ENCODE assay signal across 27 cellular contexts in genomic region chr1:226563666-226564065, GRCh38. TPM values are rescaled to one million over a fixed set of nuclear protein-coding genes. Genes with fewer than 3 reads are reported as not detected.
DNase-seq lines count a peak whose midpoint lies in the region; TF ChIP-seq lines count a peak whose summit lies in the region.
"Had no signal": no experiment of that assay in that cellular context is flagged by ENCODE, and none has a peak within 500 bp of the region (broad histone marks: within the 10 kb centered on the region; RNA-seq: fewer than 3 reads in every experiment).

No MANE protein-coding gene starts in this region.

- no peaks in the 10 kb centered on the region for H3K27me3 ChIP-seq in tibial artery
- H3K27me3 ChIP-seq in ascending aorta: no peaks in the 10 kb centered on the region

- no peaks in the 10 kb centered on the region for H3K9me3 ChIP-seq in tibial artery
- no peaks in the 10 kb centered on the region for H3K9me3 ChIP-seq in ascending aorta
- H3K9me3 ChIP-seq: HAP-1, SJSA1 had no signal

- H3K36me3 ChIP-seq in tibial artery (no peaks in the 10 kb centered on the region), ascending aorta (no peaks in the 10 kb centered on the region)
- H3K36me3 ChIP-seq: HAP-1, SJSA1 had no signal

- no peaks in the 10 kb centered on the region for H3K27me3 Mint-ChIP-seq in activated naive CD4-positive, alpha-beta T cell treated with anti-CD3 and anti-CD28 coated beads for 36 hours (ENCODE audit: low read depth)

- no peak overlapping the region for H3K4me3 ChIP-seq in tibial artery
- no peak overlapping the region for H3K4me3 ChIP-seq in ascending aorta
- H3K4me3 ChIP-seq: HAP-1, SJSA1 had no signal

- peak; percentile 46 for DNase-seq in M059J (ENCODE audit: low read depth)
- DNase-seq in fibroblast of peridontal ligament (ENCODE audit: extremely low read depth): peak; percentile 13
- peak; percentile 24 for DNase-seq in posterior vena cava (ENCODE audit: low spot score)
- DNase-seq in tibial artery: peak in 1 of 2 donors; percentile 66
- no peak for DNase-seq in kidney tubule cell (ENCODE audit: low spot score)
- no peak for DNase-seq in ascending aorta (ENCODE audit: low spot score in 2 of 2)
- DNase-seq in activated naive CD4-positive, alpha-beta T cell treated with anti-CD3 and anti-CD28 coated beads for 36 hours: no peak
- DNase-seq: 8988T; Calu3; DND-41; GOT3; HFFc6; Karpas-422; NCI-H1105 treated with DMSO at 0.1 percent for 48 hours; NCI-H146; NCI-H1930; NCI-H2107; NCI-H446 treated with DMSO at 0.1 percent for 48 hours; NCI-H526; NCI-H82; NK-92 treated with Interleukin-12 subunit alpha and Interleukin-12 subunit beta, amount 100 ng/mL, for 24 hours; Right ventricle myocardium superior; RPMI8226 had no signal

- H3K36me3 Mint-ChIP-seq in activated naive CD4-positive, alpha-beta T cell treated with anti-CD3 and anti-CD28 coated beads for 36 hours (ENCODE audit: low read depth): no peaks in the 10 kb centered on the region

- intact Hi-C loops in posterior vena cava (cut with DNase I): no loop called here
- intact Hi-C loops in tibial artery (cut with DNase I; ENCODE audit: low total_unique reads): no loop called here
- intact Hi-C loops in ascending aorta (cut with DNase I): no loop called here
- intact Hi-C loops in activated naive CD4-positive, alpha-beta T cell treated with anti-CD3 and anti-CD28 coated beads for 36 hours (cut with micrococcal nuclease): no loop called here

- no peaks in the 10 kb centered on the region for H3K9me3 Mint-ChIP-seq in activated naive CD4-positive, alpha-beta T cell treated with anti-CD3 and anti-CD28 coated beads for 36 hours
- H3K9me3 Mint-ChIP-seq: HFFc6 had no signal

- H3K4me1 ChIP-seq in tibial artery: peaks cover 0 to 32% (median 25%) of the 10 kb centered on the region in 4 donors
- H3K4me1 ChIP-seq in ascending aorta: peaks cover 0 to 17% of the 10 kb centered on the region in 2 donors
- H3K4me1 ChIP-seq: HAP-1, SJSA1 had no signal

- TF ChIP-seq CTCF in tibial artery (IDR thresholded peaks at IDR 0.05) (no peak), ascending aorta (IDR thresholded peaks at IDR 0.05) (no peak)

- CTCF ChIA-PET in activated naive CD4-positive, alpha-beta T cell treated with anti-CD3 and anti-CD28 coated beads for 36 hours (lab: Charles Lee): no interaction called here

- H3K27ac Mint-ChIP-seq in activated naive CD4-positive, alpha-beta T cell treated with anti-CD3 and anti-CD28 coated beads for 36 hours: no peak overlapping the region
- H3K27ac Mint-ChIP-seq: HFFc6 had no signal

- H3K4me3 Mint-ChIP-seq in activated naive CD4-positive, alpha-beta T cell treated with anti-CD3 and anti-CD28 coated beads for 36 hours: no peak overlapping the region
- H3K4me3 Mint-ChIP-seq: HFFc6 had no signal

- H3K4me1 Mint-ChIP-seq in activated naive CD4-positive, alpha-beta T cell treated with anti-CD3 and anti-CD28 coated beads for 36 hours (ENCODE audit: low read depth): no peaks in the 10 kb centered on the region

- peak overlapping the region; percentile 46 to 50 for H3K27ac ChIP-seq in tibial artery
- H3K27ac ChIP-seq in ascending aorta: peak overlapping the region in 1 of 2 donors; percentile 1
- H3K27ac ChIP-seq: SJSA1 had no signal

RNA-seq across cellular contexts. Expression of gene STUM, which starts 15.1 kb away (rescaled TPM):
- not detected in 2 replicates for total RNA-seq in M059J (2014; rRNA removed; shearing (Covaris generic))
- total RNA-seq in posterior vena cava: 1 to 10 TPM; 3.9 to 6.8 TPM
- 3.0 TPM for total RNA-seq in ascending aorta
- not detected for total RNA-seq in activated naive CD4-positive, alpha-beta T cell treated with anti-CD3 and anti-CD28 coated beads for 36 hours
- total RNA-seq: Calu3, HepG2, HFFc6, HT1080 had no signal

Comparison
In these comparisons a context has a peak if more than half of its experiments do, and no peak if none do; other contexts are left out.
1. DNase-seq: peak in M059J (single experiment), fibroblast of peridontal ligament (single experiment) and posterior vena cava (single experiment); none in kidney tubule cell (single experiment), ascending aorta (0 of 2) and activated naive CD4-positive, alpha-beta T cell treated with anti-CD3 and anti-CD28 coated beads for 36 hours (single experiment).